In genomic region chr12:124375141-124375788, GRCh38 we compare ENCODE assay signal across 23 cellular contexts.
A peak's percentile ranks its signal among the peaks of the same experiment; 100 is the strongest.
DNase-seq lines count a peak whose midpoint lies in the region; ATAC-seq, FAIRE-seq and TF ChIP-seq lines count a peak whose summit lies in the region.
"Had no signal": no experiment of that assay in that cellular context is flagged by ENCODE, and none has a peak within 500 bp of the region (broad histone marks: within the 10 kb centered on the region; RNA-seq: fewer than 3 reads in every experiment).

No MANE protein-coding gene starts in this region.

- RAD21 ChIA-PET in HCT116 (lab: Charles Lee; ENCODE audit: low non-redundant PET in 1 of 2, low total read pairs in 2 of 2, uncharacterized antibody in 2 of 2, unreplicated experiment in 2 of 2) (no interaction called here), GM12878 (lab: Charles Lee; ENCODE audit: unreplicated experiment) (no interaction called here)

- H3K4me3 ChIP-seq in HCT116 (replicated peaks in 1 of 2; ENCODE audit: low read depth in 1 of 2, low read length in 2 of 2) (no peak overlapping the region), GM12878 (no peak overlapping the region), HepG2 (replicated peaks in 1 of 3; ENCODE audit: insufficient read depth in 1 of 3, low read depth in 2 of 3, low read length in 3 of 3) (no peak overlapping the region), HAP-1 (no peak overlapping the region)
- H3K4me3 ChIP-seq: GM23248 had no signal

- H3K9me2 ChIP-seq in HCT116 (ENCODE audit: insufficient read depth): no peaks in the 10 kb centered on the region

- ATAC-seq in HCT116: no peak
- ATAC-seq in GM12878: no peak
- ATAC-seq in HepG2: peak; percentile 18
- no peak for ATAC-seq in GM21529 (IDR thresholded peaks at IDR 0.05; ENCODE audit: unreplicated experiment)
- ATAC-seq: left cardiac atrium had no signal

- H2AFZ ChIP-seq in HCT116 (ENCODE audit: low read depth, low read length, poor library complexity, severe bottlenecking) (no peak overlapping the region), GM12878 (ENCODE audit: control insufficient read depth, low read depth, low read length) (no peak overlapping the region), HepG2 (ENCODE audit: low read length) (no peak overlapping the region)
- H2AFZ ChIP-seq: GM23248 had no signal

- no peaks in the 10 kb centered on the region for H3K27me3 ChIP-seq in HCT116 (ENCODE audit: insufficient read depth, low read length)
- no peaks in the 10 kb centered on the region for H3K27me3 ChIP-seq in GM12878 (replicated peaks in 1 of 2; ENCODE audit: control insufficient read depth in 2 of 2, insufficient read depth in 2 of 2, low read length in 1 of 2)
- H3K27me3 ChIP-seq in HepG2 (ENCODE audit: control insufficient read depth in 1 of 2, insufficient read depth in 2 of 2, low read length in 2 of 2): no peaks in the 10 kb centered on the region
- no peaks in the 10 kb centered on the region for H3K27me3 ChIP-seq in HAP-1 (ENCODE audit: low read depth)

- H3K4me1 ChIP-seq in HCT116 (ENCODE audit: control insufficient read depth in 1 of 2, insufficient read depth in 2 of 2, low read length in 2 of 2): peaks cover 0 to 2% of the 10 kb centered on the region in 2 experiments; a peak in 1 of 4 replicates
- no peaks in the 10 kb centered on the region for H3K4me1 ChIP-seq in GM12878 (ENCODE audit: control insufficient read depth, insufficient read depth, low read length)
- peaks cover 33% of the 10 kb centered on the region for H3K4me1 ChIP-seq in HepG2 (ENCODE audit: insufficient read depth, low read length)
- no peaks in the 10 kb centered on the region for H3K4me1 ChIP-seq in HAP-1

- H3K79me2 ChIP-seq in HCT116 (ENCODE audit: insufficient read depth, low read length): no peaks in the 10 kb centered on the region
- H3K79me2 ChIP-seq in GM12878 (ENCODE audit: control insufficient read depth, insufficient read depth, low read length): no peaks in the 10 kb centered on the region
- H3K79me2 ChIP-seq in HepG2 (ENCODE audit: insufficient read depth, low read length): no peaks in the 10 kb centered on the region

- H3K36me3 ChIP-seq in HCT116 (ENCODE audit: control insufficient read depth in 1 of 2, insufficient read depth in 2 of 2, low read length in 2 of 2) (peaks cover 0 to 5% of the 10 kb centered on the region in 2 experiments; a peak in 2 of 4 replicates), GM12878 (ENCODE audit: control insufficient read depth in 2 of 2, insufficient read depth in 2 of 2, low read length in 1 of 2) (peaks cover 3 to 17% of the 10 kb centered on the region in 2 experiments; a peak in 3 of 4 replicates), HepG2 (replicated peaks in 1 of 2; ENCODE audit: control insufficient read depth in 1 of 2, insufficient read depth in 2 of 2, low read length in 2 of 2) (peaks cover 5 to 32% of the 10 kb centered on the region in 2 experiments; a peak in 3 of 5 replicates), HAP-1 (replicated peaks) (peaks cover 16% of the 10 kb centered on the region)

- POLR2A ChIA-PET in HCT116 (lab: Charles Lee): no interaction called here
- POLR2A ChIA-PET in GM12878 (lab: Charles Lee): no interaction called here
- POLR2A ChIA-PET in HepG2 (lab: Yijun Ruan, JAX): no interaction called here

- H3K9me3 ChIP-seq in HCT116 (ENCODE audit: control insufficient read depth in 1 of 2, insufficient read depth in 1 of 2, low read depth in 1 of 2, low read length in 2 of 2): no peaks in the 10 kb centered on the region
- H3K9me3 ChIP-seq in GM12878 (replicated peaks; ENCODE audit: control insufficient read depth, insufficient read depth, low read length): no peaks in the 10 kb centered on the region
- H3K9me3 ChIP-seq in HepG2 (ENCODE audit: low read length): no peaks in the 10 kb centered on the region
- H3K9me3 ChIP-seq in HAP-1: no peaks in the 10 kb centered on the region

- DNase-seq in HCT116 (ENCODE audit: low read depth, low spot score) (no peak), GM12878 (ENCODE audit: low read depth, low spot score) (no peak), HepG2 (ENCODE audit: low spot score) (no peak), HAP-1 (ENCODE audit: low spot score in 2 of 2) (no peak), NCI-H1105 (lab: John Stamatoyannopoulos, UW) (no peak), T-helper 2 cell (no peak)
- DNase-seq: activated CD4-positive, CD25-positive, alpha-beta regulatory T cell; activated naive CD4-positive, alpha-beta T cell treated with anti-CD3 and anti-CD28 coated beads, Interleukin-2, amount 10 ng/mL, durations not matched to agents 7 days and 5 days; activated T-cell treated with anti-CD3 and anti-CD28 coated beads, Interleukin-2, amount 50 U/mL, for 48 hours; anterior cingulate cortex; CD4-positive, alpha-beta memory T cell; DMS153; GM23248; left cardiac atrium; mesenchymal stem cell; naive B cell; NCI-H1436 treated with DMSO at 0.1 percent for 48 hours; NCI-H2171 treated with DMSO at 0.1 percent for 48 hours; NCI-H82; stimulated activated naive CD4-positive, alpha-beta T cell had no signal

- TF ChIP-seq CTCF in 22Rv1 (IDR thresholded peaks at IDR 0.05) (peak; percentile 11; the same call in 1 of the 2 replicates), HCT116 (IDR thresholded peaks at IDR 0.05 in 2 of 3, conservative IDR thresholded peaks at IDR 0.05 in 1 of 3; ENCODE audit: borderline replicate concordance in 1 of 3, insufficient read depth in 1 of 3, low read depth in 2 of 3, low read length in 2 of 3) (no peak; a peak in 1 of 6 replicates), GM12878 (IDR thresholded peaks at IDR 0.05 in 2 of 3, conservative IDR thresholded peaks at IDR 0.05 in 1 of 3; ENCODE audit: control insufficient read depth in 2 of 3, extremely low read depth in 1 of 3, insufficient read depth in 1 of 3, low read depth in 3 of 3, low read length in 3 of 3) (peak in 2 of 3 experiments; percentile 11 to 28; a peak in 3 of 6 replicates), HepG2 (CRISPR knock-in tag; IDR thresholded peaks at IDR 0.05) (peak; percentile 15; the same call in 1 of the 2 replicates)

- H3K27ac ChIP-seq in 22Rv1: 0 out of 2 replicates have a peak overlapping the region, but pooled peaks have one; percentile 4
- no peak overlapping the region for H3K27ac ChIP-seq in HCT116 (ENCODE audit: low read depth, low read length)
- H3K27ac ChIP-seq in GM12878 (ENCODE audit: control insufficient read depth, insufficient read depth): no peak overlapping the region
- peak overlapping the region; percentile 68 for H3K27ac ChIP-seq in HepG2 (ENCODE audit: extremely low read length, insufficient read depth, low read length)
- H3K27ac ChIP-seq: GM23248 had no signal

- no peak for TF ChIP-seq EP300 in GM12878 (IDR thresholded peaks at IDR 0.05; ENCODE audit: borderline replicate concordance in 1 of 2, control insufficient read depth in 1 of 2, low read depth in 2 of 2, low read length in 2 of 2)
- TF ChIP-seq EP300 in HepG2 (IDR thresholded peaks at IDR 0.05; ENCODE audit: low read depth in 2 of 2, low read length in 2 of 2): no peak
- no peak for TF ChIP-seq EP300 in HepG2 (CRISPR knock-in tag; IDR thresholded peaks at IDR 0.05; ENCODE audit: borderline replicate concordance)

- in situ Hi-C loops in GM12878 (cut with MboI): no loop called here
- in situ Hi-C loops in HepG2 (cut with HindIII; ENCODE audit: extremely low pct_ligation_motif_present, low pct_unique_long_range_greater_than_20kb): no loop called here
- in situ Hi-C loops in HAP-1 (cut with MboI; ENCODE audit: low sequenced_read_pairs): no loop called here

- BruUV-seq in HCT116 (replicated peaks; lab: Mats Ljungman, UMichigan): no TSS peak
- BruUV-seq in GM12878 (replicated peaks; lab: Mats Ljungman, UMichigan): no TSS peak
- no TSS peak for BruUV-seq in HepG2 (replicated peaks; lab: Mats Ljungman, UMichigan)

- no peaks in the 10 kb centered on the region for H4K20me1 ChIP-seq in HCT116 (ENCODE audit: insufficient read depth)
- peaks cover 4% of the 10 kb centered on the region; the same call in 1 of the 2 replicates for H4K20me1 ChIP-seq in GM12878 (ENCODE audit: control insufficient read depth, insufficient read depth)
- H4K20me1 ChIP-seq in HepG2 (ENCODE audit: insufficient read depth, low read length): no peaks in the 10 kb centered on the region

- FAIRE-seq in GM12878 (lab: Jason Lieb, UNC) (no peak), HepG2 (lab: Jason Lieb, UNC) (no peak)
- FAIRE-seq: HTR-8/SVneo had no signal

- intact Hi-C loops in HCT116 (cut with micrococcal nuclease) (no loop called here), GM12878 (cut with micrococcal nuclease; ENCODE audit: unreplicated experiment) (no loop called here), HepG2 (cut with micrococcal nuclease; ENCODE audit: unreplicated experiment) (no loop called here)

- CTCF ChIA-PET in HCT116 (lab: Charles Lee) (no interaction called here), GM12878 (lab: Yijun Ruan, JAX) (no interaction called here), HepG2 (lab: Yijun Ruan, JAX; ENCODE audit: low intra/inter-chr PET ratio, low total read pairs) (no interaction called here)

- H3K9ac ChIP-seq in HCT116 (ENCODE audit: low read length): no peak overlapping the region
- H3K9ac ChIP-seq in GM12878 (ENCODE audit: control insufficient read depth, insufficient read depth, low read length): no peak overlapping the region
- no peak overlapping the region for H3K9ac ChIP-seq in HepG2 (ENCODE audit: insufficient read depth, low read depth, low read length)
- H3K9ac ChIP-seq: GM23248 had no signal

- TF ChIP-seq RAD21 in HCT116 (IDR thresholded peaks at IDR 0.05; ENCODE audit: low read depth) (peak; percentile 68), GM12878 (IDR thresholded peaks at IDR 0.05; ENCODE audit: insufficient read depth, low read depth, low read length) (peak; percentile 34), HepG2 (CRISPR knock-in tag; IDR thresholded peaks at IDR 0.05) (no peak)

- H3K4me2 ChIP-seq in HCT116 (ENCODE audit: low read length) (no peak overlapping the region), GM12878 (ENCODE audit: control insufficient read depth, insufficient read depth) (no peak overlapping the region), HepG2 (ENCODE audit: low read depth, low read length) (no peak overlapping the region)

- TF ChIP-seq POLR2A in HCT116 (IDR thresholded peaks at IDR 0.05; ENCODE audit: borderline replicate concordance, extremely low read depth, insufficient read depth, insufficient read length) (no peak), GM12878 (IDR thresholded peaks at IDR 0.05; ENCODE audit: low read depth, low read length) (0 out of 2 replicates have a peak, but pooled peaks have one; percentile 18), HepG2 (IDR thresholded peaks at IDR 0.05; ENCODE audit: insufficient read depth in 1 of 2, low read depth in 2 of 2, low read length in 2 of 2) (no peak)

- WGBS in GM12878 (ENCODE audit: insufficient coverage, insufficient replicate concordance, low lambda C conversion rate, missing lambda C conversion rate): 93% methylated on average over 11 of the region's 11 CpGs
- 85% methylated on average over 6 of the region's 11 CpGs for WGBS in HepG2 (ENCODE audit: low lambda C conversion rate)

- SMC1A ChIA-PET in GM12878 (lab: Charles Lee; ENCODE audit: uncharacterized antibody, unreplicated experiment): no interaction called here

TF ChIP-seq in HCT116, 20 proteins besides CTCF, POLR2A, EP300 and RAD21 (continues in another document):
- TF ChIP-seq ZFX (IDR thresholded peaks at IDR 0.05): no peak

TF ChIP-seq in GM12878, 131 proteins besides CTCF, POLR2A, EP300 and RAD21 (continues in another document):
- no peak for TF ChIP-seq IRF4 (IDR thresholded peaks at IDR 0.05; ENCODE audit: low read depth, low read length)

TF ChIP-seq in HepG2, 621 proteins besides CTCF, POLR2A, EP300 and RAD21 (continues in another document):
- peak; percentile 79; the same call in 1 of the 2 replicates for TF ChIP-seq ADNP (CRISPR knock-in tag; IDR thresholded peaks at IDR 0.05)

Comparison
In these comparisons a context has a peak if more than half of its experiments do, and no peak if none do; other contexts are left out.
1. H3K27ac ChIP-seq: peak in 22Rv1 (single experiment) and HepG2 (single experiment); none in HCT116 (single experiment) and GM12878 (single experiment).
2. CTCF ChIP-seq: peak in 22Rv1 (single experiment), GM12878 (2 of 3) and HepG2 (single experiment); none in HCT116 (0 of 3).